Comparison of ENCODE assay signal across 24 cellular contexts in genomic region chr9:38271666-38272241, GRCh38.
"Had no signal": no experiment of that assay in that cellular context is flagged by ENCODE, and none has a peak within 500 bp of the region (broad histone marks: within the 10 kb centered on the region; RNA-seq: fewer than 3 reads in every experiment).

No MANE protein-coding gene starts in this region.

- DNase-seq: IMR-90, Karpas-422, KG1, MG63, NCI-H1092, NCI-H1105 treated with DMSO at 0.1 percent for 48 hours, NCI-H1417 treated with DMSO at 0.1 percent for 48 hours, NCI-H146, NCI-H1694 treated with DMSO at 0.1 percent for 48 hours, NCI-H1930, NCI-H2081 treated with DMSO at 0.1 percent for 48 hours, NCI-H2171, NCI-H226, NCI-H446, NCI-H510A, NCI-H524 treated with DMSO at 0.1 percent for 48 hours, NCI-H69, NCI-H774, Right ventricle myocardium superior, RPMI8226, SIG-M5 had no signal

- H3K27me3 ChIP-seq: MG63, SJSA1 had no signal

- H3K36me3 ChIP-seq: MG63, SJSA1 had no signal

- H3K9me3 ChIP-seq: MG63, SJSA1 had no signal

- H3K4me1 ChIP-seq: SJSA1 had no signal

- H3K27ac ChIP-seq: SJSA1, SK-N-MC had no signal

- H3K4me3 ChIP-seq: MG63, SJSA1, SK-N-MC had no signal

- ATAC-seq: HepG2 had no signal
